19 cellular contexts compared by ENCODE assay signal in genomic region chr11:35009941-35010337, GRCh38.
DNase-seq lines count a peak whose midpoint lies in the region; ATAC-seq and TF ChIP-seq lines count a peak whose summit lies in the region.
"Had no signal": no experiment of that assay in that cellular context is flagged by ENCODE, and none has a peak within 500 bp of the region (broad histone marks: within the 10 kb centered on the region; RNA-seq: fewer than 3 reads in every experiment).

No MANE protein-coding gene starts in this region.

- ATAC-seq in psoas muscle (peak; percentile 76 to 91 (median 84)), HG03460 (IDR thresholded peaks at IDR 0.05; ENCODE audit: unreplicated experiment) (no peak), HG03045 (IDR thresholded peaks at IDR 0.05; ENCODE audit: unreplicated experiment) (no peak)
- ATAC-seq: activated naive CD4-positive, alpha-beta T cell treated with anti-CD3 and anti-CD28 coated beads, Interleukin-2, amount 50 U/mL, for 72 hours had no signal

- DNase-seq in Calu3 (peak; percentile 45), NCI-H226 (peak; percentile 17), colonic mucosa (no peak), psoas muscle (no peak), tibial nerve (ENCODE audit: low spot score in 2 of 2) (no peak)
- no peak for DNase-seq in activated T-helper 2 cell treated with anti-CD3 and anti-CD28 coated beads, Interferon-gamma antibody, Interleukin-2, Interleukin-4, amounts not matched to agents 10 μg/mL and 5 μg/mL and 100 μg/mL, durations not matched to agents 14 hours and 24 hours and 36 hours (ENCODE audit: low spot score)
- DNase-seq: activated CD4-positive, alpha-beta T cell treated with anti-CD3 and anti-CD28 coated beads, Interleukin-2, amount 50 U/mL, for 48 hours; brain microvascular endothelial cell; GF-D8; head of caudate nucleus; NCI-H1105; Right ventricle myocardium superior; substantia nigra; T-helper 1 cell had no signal

- H3K27ac Mint-ChIP-seq in Calu3 (ENCODE audit: unreplicated experiment): peak overlapping the region; percentile 93
- H3K27ac Mint-ChIP-seq in activated T-helper 2 cell treated with anti-CD3 and anti-CD28 coated beads, Interferon-gamma antibody, Interleukin-2, Interleukin-4, amounts not matched to agents 10 μg/mL and 5 μg/mL and 100 μg/mL, durations not matched to agents 14 hours and 24 hours and 36 hours: no peak overlapping the region
- H3K27ac Mint-ChIP-seq: activated naive CD4-positive, alpha-beta T cell treated with anti-CD3 and anti-CD28 coated beads, Interleukin-2, amount 50 U/mL, for 72 hours; neural progenitor cell had no signal

- no peaks in the 10 kb centered on the region for H3K36me3 ChIP-seq in colonic mucosa
- H3K36me3 ChIP-seq in psoas muscle (ENCODE audit: insufficient read depth in 1 of 2, low read depth in 1 of 2): no peaks in the 10 kb centered on the region
- no peaks in the 10 kb centered on the region for H3K36me3 ChIP-seq in tibial nerve
- H3K36me3 ChIP-seq: brain microvascular endothelial cell, esophagus muscularis mucosa, neural progenitor cell had no signal

- no peaks in the 10 kb centered on the region for H3K27me3 Mint-ChIP-seq in Calu3 (ENCODE audit: unreplicated experiment)
- H3K27me3 Mint-ChIP-seq in activated T-helper 2 cell treated with anti-CD3 and anti-CD28 coated beads, Interferon-gamma antibody, Interleukin-2, Interleukin-4, amounts not matched to agents 10 μg/mL and 5 μg/mL and 100 μg/mL, durations not matched to agents 14 hours and 24 hours and 36 hours (ENCODE audit: low read depth): peaks cover 14% of the 10 kb centered on the region

- H3K9ac ChIP-seq in colonic mucosa (ENCODE audit: low read depth in 2 of 2, low read length in 2 of 2): no peak overlapping the region
- H3K9ac ChIP-seq: neural progenitor cell had no signal

- BruUV-seq in Calu3 (replicated peaks; lab: Mats Ljungman, UMichigan): no TSS peak

- WGBS in psoas muscle, 3 donors: 17 to 23% (median 17%) methylated on average over 3 of the region's 3 CpGs
- 46 to 71% methylated on average over 3 of the region's 3 CpGs for WGBS in tibial nerve, 2 donors

- TF ChIP-seq POLR2A in tibial nerve (IDR thresholded peaks at IDR 0.05): no peak

- H3K27me3 ChIP-seq in colonic mucosa (no peaks in the 10 kb centered on the region), psoas muscle (ENCODE audit: insufficient read depth in 3 of 3, low read length in 2 of 3) (no peaks in the 10 kb centered on the region), tibial nerve (no peaks in the 10 kb centered on the region)
- H3K27me3 ChIP-seq: brain microvascular endothelial cell, esophagus muscularis mucosa, neural progenitor cell had no signal

- H3K27ac ChIP-seq in colonic mucosa (peak overlapping the region; percentile 4), psoas muscle (peak overlapping the region; percentile 61), tibial nerve (no peak overlapping the region)
- H3K27ac ChIP-seq: brain microvascular endothelial cell, esophagus muscularis mucosa, neural progenitor cell had no signal

- intact Hi-C loops in Calu3 (cut with micrococcal nuclease; ENCODE audit: unreplicated experiment): loop anchor here (1.0 to 5.0 kb wide), 5 partner anchors 77 to 227 kb away; no protein-coding TSS in a partner anchor
- intact Hi-C loops in colonic mucosa (cut with DNase I): no loop called here
- intact Hi-C loops in psoas muscle (cut with DNase I): loop anchor here in 1 of 2 donors (10.0 kb wide), 1 partner anchor 375 kb away; no protein-coding TSS in a partner anchor
- intact Hi-C loops in activated T-helper 2 cell treated with anti-CD3 and anti-CD28 coated beads, Interferon-gamma antibody, Interleukin-2, Interleukin-4, amounts not matched to agents 10 μg/mL and 5 μg/mL and 100 μg/mL, durations not matched to agents 14 hours and 24 hours and 36 hours (cut with micrococcal nuclease): no loop called here

- TF ChIP-seq CTCF in Calu3 (IDR thresholded peaks at IDR 0.05; ENCODE audit: unreplicated experiment) (no peak), colonic mucosa (IDR thresholded peaks at IDR 0.05) (no peak), psoas muscle (IDR thresholded peaks at IDR 0.05) (no peak), tibial nerve (IDR thresholded peaks at IDR 0.05) (no peak)

- H3K4me1 Mint-ChIP-seq in Calu3 (ENCODE audit: low read depth, unreplicated experiment): peaks cover 86% of the 10 kb centered on the region
- peaks cover 68% of the 10 kb centered on the region for H3K4me1 Mint-ChIP-seq in activated T-helper 2 cell treated with anti-CD3 and anti-CD28 coated beads, Interferon-gamma antibody, Interleukin-2, Interleukin-4, amounts not matched to agents 10 μg/mL and 5 μg/mL and 100 μg/mL, durations not matched to agents 14 hours and 24 hours and 36 hours (ENCODE audit: low read depth)

- no peak for TF ChIP-seq EP300 in tibial nerve (IDR thresholded peaks at IDR 0.05)

- no peaks in the 10 kb centered on the region for H3K9me3 ChIP-seq in colonic mucosa
- no peaks in the 10 kb centered on the region for H3K9me3 ChIP-seq in psoas muscle
- H3K9me3 ChIP-seq in tibial nerve: no peaks in the 10 kb centered on the region
- H3K9me3 ChIP-seq: esophagus muscularis mucosa had no signal

- H3K36me3 Mint-ChIP-seq in Calu3 (ENCODE audit: insufficient read depth, unreplicated experiment): peaks cover 19% of the 10 kb centered on the region
- no peaks in the 10 kb centered on the region for H3K36me3 Mint-ChIP-seq in activated T-helper 2 cell treated with anti-CD3 and anti-CD28 coated beads, Interferon-gamma antibody, Interleukin-2, Interleukin-4, amounts not matched to agents 10 μg/mL and 5 μg/mL and 100 μg/mL, durations not matched to agents 14 hours and 24 hours and 36 hours (ENCODE audit: low read depth)
- H3K36me3 Mint-ChIP-seq: neural progenitor cell had no signal

- no peaks in the 10 kb centered on the region for H3K9me3 Mint-ChIP-seq in Calu3 (ENCODE audit: low read depth, unreplicated experiment)
- H3K9me3 Mint-ChIP-seq in activated T-helper 2 cell treated with anti-CD3 and anti-CD28 coated beads, Interferon-gamma antibody, Interleukin-2, Interleukin-4, amounts not matched to agents 10 μg/mL and 5 μg/mL and 100 μg/mL, durations not matched to agents 14 hours and 24 hours and 36 hours: no peaks in the 10 kb centered on the region
- H3K9me3 Mint-ChIP-seq: activated naive CD4-positive, alpha-beta T cell treated with anti-CD3 and anti-CD28 coated beads, Interleukin-2, amount 50 U/mL, for 72 hours; neural progenitor cell had no signal

- H3K4me1 ChIP-seq in colonic mucosa (peaks cover 6% of the 10 kb centered on the region), psoas muscle (peaks cover 22% of the 10 kb centered on the region), tibial nerve (peaks cover 0 to 11% (median 5%) of the 10 kb centered on the region in 4 donors)
- H3K4me1 ChIP-seq: neural progenitor cell had no signal

- H3K4me3 ChIP-seq in colonic mucosa (no peak overlapping the region), psoas muscle (no peak overlapping the region), tibial nerve (no peak overlapping the region)
- H3K4me3 ChIP-seq: esophagus muscularis mucosa, neural progenitor cell had no signal

- peak overlapping the region; percentile 34 for H3K4me3 Mint-ChIP-seq in Calu3 (ENCODE audit: low read depth, unreplicated experiment)
- no peak overlapping the region for H3K4me3 Mint-ChIP-seq in activated T-helper 2 cell treated with anti-CD3 and anti-CD28 coated beads, Interferon-gamma antibody, Interleukin-2, Interleukin-4, amounts not matched to agents 10 μg/mL and 5 μg/mL and 100 μg/mL, durations not matched to agents 14 hours and 24 hours and 36 hours (ENCODE audit: low read depth)
- H3K4me3 Mint-ChIP-seq: neural progenitor cell had no signal

- CTCF ChIA-PET in Calu3 (lab: Charles Lee): interaction anchor here (0.7 to 3.3 kb wide), 17 partner anchors 8 to 382 kb away, joined by 3 to 26 read pairs (median 5); partner anchors contain the start of gene CD44

Comparison
In these comparisons a context has a peak if more than half of its experiments do, and no peak if none do; other contexts are left out.
1. DNase-seq: peak in Calu3 (single experiment) and NCI-H226 (single experiment); none in colonic mucosa (single experiment), psoas muscle (0 of 2), activated T-helper 2 cell treated with anti-CD3 and anti-CD28 coated beads, Interferon-gamma antibody, Interleukin-2, Interleukin-4, amounts not matched to agents 10 μg/mL and 5 μg/mL and 100 μg/mL, durations not matched to agents 14 hours and 24 hours and 36 hours (single experiment) and tibial nerve (0 of 2).
2. H3K27ac ChIP-seq: peak in colonic mucosa (single experiment) and psoas muscle (single experiment); none in tibial nerve (0 of 4).
3. ATAC-seq: peak in psoas muscle (4 of 4); none in HG03460 (single experiment) and HG03045 (single experiment).